8 cellular contexts compared by ENCODE assay signal in genomic region chr14:57391609-57392195, GRCh38. TPM values are rescaled to one million over a fixed set of nuclear protein-coding genes. Genes with fewer than 3 reads are reported as not detected.
DNase-seq lines count a peak whose midpoint lies in the region; TF ChIP-seq lines count a peak whose summit lies in the region.

No MANE protein-coding gene starts in this region.

- POLR2A ChIA-PET in A673 (lab: Charles Lee; ENCODE audit: low non-redundant PET): no interaction called here
- POLR2A ChIA-PET in HEK293 (lab: Yijun Ruan, JAX): interaction anchor here (0.6 kb wide), 1 partner anchor 11 kb away, joined by 3 read pairs; no protein-coding TSS in a partner anchor

- WGBS in suprapubic skin: 26% methylated on average over 15 of the region's 15 CpGs

- H3K4me1 Mint-ChIP-seq in activated naive CD8-positive, alpha-beta T cell (ENCODE audit: low read depth): peaks cover 45% of the 10 kb centered on the region

- CTCF ChIA-PET in A673 (lab: Charles Lee): no interaction called here
- CTCF ChIA-PET in HEK293 (lab: Yijun Ruan, JAX): no interaction called here

- no peak for TF ChIP-seq POLR2A in suprapubic skin (IDR thresholded peaks at IDR 0.05)

- peak overlapping the region; percentile 87 for H3K4me3 ChIP-seq in A673 (ENCODE audit: low read depth, low read length, poor library complexity, severe bottlenecking)
- H3K4me3 ChIP-seq in HEK293 (ENCODE audit: low read depth, low read length): peak overlapping the region; percentile 94
- H3K4me3 ChIP-seq in suprapubic skin: peak overlapping the region; percentile 99

- peaks cover 2% of the 10 kb centered on the region for H3K36me3 Mint-ChIP-seq in activated naive CD8-positive, alpha-beta T cell

- H3K27me3 Mint-ChIP-seq in activated naive CD8-positive, alpha-beta T cell: no peaks in the 10 kb centered on the region

- no peaks in the 10 kb centered on the region for H3K27me3 ChIP-seq in A673 (replicated peaks; ENCODE audit: insufficient read depth, low read depth, low read length, poor library complexity)
- H3K27me3 ChIP-seq in suprapubic skin: no peaks in the 10 kb centered on the region

- peak overlapping the region; percentile 87 for H3K27ac ChIP-seq in A673 (ENCODE audit: low read depth, low read length, poor library complexity, severe bottlenecking)
- H3K27ac ChIP-seq in HEK293 (ENCODE audit: extremely low read depth, low read depth, low read length): peak overlapping the region; percentile 89
- peak overlapping the region; percentile 94 for H3K27ac ChIP-seq in suprapubic skin

- H3K4me1 ChIP-seq in A673 (ENCODE audit: insufficient read depth, low read length, poor library complexity, severe bottlenecking) (peaks cover 15% of the 10 kb centered on the region), HEK293 (ENCODE audit: control insufficient read depth, insufficient read depth, low read length) (peaks cover 12% of the 10 kb centered on the region), suprapubic skin (peaks cover 34% of the 10 kb centered on the region)

- no TSS peak for BruUV-seq in A673 (replicated peaks; lab: Mats Ljungman, UMichigan)

- peak overlapping the region; percentile 91 for H3K4me3 Mint-ChIP-seq in activated naive CD8-positive, alpha-beta T cell

- H3K27ac Mint-ChIP-seq in activated naive CD8-positive, alpha-beta T cell: peak overlapping the region; percentile 67

- intact Hi-C loops in A673 (cut with micrococcal nuclease; ENCODE audit: unreplicated experiment): no loop called here

- H3K9me3 Mint-ChIP-seq in activated naive CD8-positive, alpha-beta T cell (ENCODE audit: low read depth): no peaks in the 10 kb centered on the region

- no peak for TF ChIP-seq EP300 in suprapubic skin (IDR thresholded peaks at IDR 0.05)

- H3K36me3 ChIP-seq in A673 (ENCODE audit: insufficient read depth, low read length, poor library complexity, severe bottlenecking): peaks cover 23% of the 10 kb centered on the region
- H3K36me3 ChIP-seq in HEK293 (ENCODE audit: control insufficient read depth in 2 of 2, insufficient read depth in 1 of 2, low read length in 2 of 2): peaks cover 7 to 19% of the 10 kb centered on the region in 2 experiments
- H3K36me3 ChIP-seq in suprapubic skin: no peaks in the 10 kb centered on the region

- TF ChIP-seq CTCF in A673 (conservative IDR thresholded peaks at IDR 0.05; ENCODE audit: low read depth, low read length): no peak
- no peak for TF ChIP-seq CTCF in HEK293 (tag by site-specific recombination; IDR thresholded peaks at IDR 0.05)
- no peak for TF ChIP-seq CTCF in suprapubic skin (IDR thresholded peaks at IDR 0.05)

- DNase-seq in A673 (ENCODE audit: low spot score) (peak; percentile 21), kidney tubule cell (ENCODE audit: low spot score) (peak; percentile 5), suprapubic skin (ENCODE audit: low spot score in 2 of 2) (no peak), HPDE6-E6E7 (ENCODE audit: extremely low spot score) (no peak), NCI-H2171 (lab: John Stamatoyannopoulos, UW) (no peak), NCI-H524 treated with DMSO at 0.1 percent for 48 hours (lab: John Stamatoyannopoulos, UW) (no peak)

- H3K9me3 ChIP-seq in A673 (ENCODE audit: low read depth, low read length, poor library complexity, severe bottlenecking) (no peaks in the 10 kb centered on the region), HEK293 (ENCODE audit: control insufficient read depth, insufficient read depth, low read depth, low read length) (no peaks in the 10 kb centered on the region), suprapubic skin (no peaks in the 10 kb centered on the region)

TF ChIP-seq in HEK293, 187 proteins besides CTCF, POLR2A, EP300 and RAD21:
- no peak for TF ChIP-seq WT1 (tag by site-specific recombination; IDR thresholded peaks at IDR 0.05)
- no peak for TF ChIP-seq SP7 (tag by site-specific recombination; IDR thresholded peaks at IDR 0.05)
- no peak for TF ChIP-seq PRDM4 (tag by site-specific recombination; IDR thresholded peaks at IDR 0.05)
- TF ChIP-seq BCL11A (tag by site-specific recombination; IDR thresholded peaks at IDR 0.05; ENCODE audit: low read depth): no peak
- no peak for TF ChIP-seq ZNF221 (tag by site-specific recombination; IDR thresholded peaks at IDR 0.05; ENCODE audit: borderline replicate concordance)
- TF ChIP-seq ZNF558 (tag by site-specific recombination; IDR thresholded peaks at IDR 0.05): no peak
- no peak for TF ChIP-seq ZNF510 (tag by site-specific recombination; IDR thresholded peaks at IDR 0.05; ENCODE audit: insufficient replicate concordance)
- TF ChIP-seq ZBTB7A (tag by site-specific recombination; IDR thresholded peaks at IDR 0.05; ENCODE audit: low read depth): no peak
- no peak for TF ChIP-seq ZNF175 (tag by site-specific recombination; IDR thresholded peaks at IDR 0.05)
- TF ChIP-seq GFI1B (tag by site-specific recombination; IDR thresholded peaks at IDR 0.05): no peak
- no peak for TF ChIP-seq SETDB1 (IDR thresholded peaks at IDR 0.05; ENCODE audit: insufficient read length, low read length)
- no peak for TF ChIP-seq ZFP69B (tag by site-specific recombination; IDR thresholded peaks at IDR 0.05)
- TF ChIP-seq ZNF18 (tag by site-specific recombination; IDR thresholded peaks at IDR 0.05): no peak
- no peak for TF ChIP-seq HOXA7 (CRISPR knock-in tag; IDR thresholded peaks at IDR 0.05; ENCODE audit: borderline replicate concordance)
- no peak for TF ChIP-seq ZNF274 (IDR thresholded peaks at IDR 0.05; ENCODE audit: low read length)
- no peak for TF ChIP-seq ZNF274 (tag by site-specific recombination; IDR thresholded peaks at IDR 0.05; ENCODE audit: borderline replicate concordance)
- TF ChIP-seq ZNF571 (tag by site-specific recombination; IDR thresholded peaks at IDR 0.05): no peak

RNA-seq across cellular contexts. Expression of gene NAA30, which starts 1.3 kb away (rescaled TPM):
- total RNA-seq in A673 (2021) (26.5 and 34.3 TPM in 2 replicates), suprapubic skin (10 to 100 TPM; 11.6 to 17.7 (median 16.7) TPM)

Comparison
In these comparisons a context has a peak if more than half of its experiments do, and no peak if none do; other contexts are left out.
1. DNase-seq: peak in A673 (single experiment) and kidney tubule cell (single experiment); none in suprapubic skin (0 of 2), HPDE6-E6E7 (single experiment), NCI-H2171 (single experiment) and NCI-H524 treated with DMSO at 0.1 percent for 48 hours (single experiment).
2. Peak in every context shown above with its lines, with median percentiles within 50 percentile points of each other: H3K27ac ChIP-seq and H3K4me3 ChIP-seq.